Comparison of ENCODE assay signal across 11 cellular contexts in the genomic region with DNA sequence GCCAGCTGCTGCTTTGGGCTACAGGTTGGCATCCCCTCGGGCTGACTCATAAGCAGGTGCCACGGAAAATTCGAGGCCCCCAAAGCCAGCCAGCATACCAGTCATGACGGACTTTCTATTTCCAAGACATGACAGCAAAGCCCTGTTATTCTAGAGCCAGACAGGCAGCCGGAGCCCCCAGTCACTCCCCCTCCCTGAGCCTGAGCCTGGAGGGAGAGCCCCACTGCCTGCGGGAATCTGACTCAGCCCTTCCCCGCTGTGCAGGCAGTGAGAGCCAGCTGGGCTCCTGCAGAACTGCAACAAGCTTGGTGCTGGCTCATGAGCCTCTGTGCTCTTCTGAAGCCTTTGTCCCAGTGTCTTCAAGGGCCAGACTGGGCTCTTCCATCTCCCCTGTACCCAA. TPM values are rescaled to one million over a fixed set of nuclear protein-coding genes. Genes with fewer than 3 reads are reported as not detected.
DNase-seq lines count a peak whose midpoint lies in the region; ATAC-seq, FAIRE-seq and TF ChIP-seq lines count a peak whose summit lies in the region.
"Had no signal": no experiment of that assay in that cellular context is flagged by ENCODE, and none has a peak within 500 bp of the region (broad histone marks: within the 10 kb centered on the region; RNA-seq: fewer than 3 reads in every experiment).

No MANE protein-coding gene starts in this region.

- FAIRE-seq in D721Med (lab: Jason Lieb, UNC): no peak
- FAIRE-seq: GM12891 had no signal

- H3K27ac ChIP-seq in GM23338 (ENCODE audit: low read depth): no peak overlapping the region
- no peak overlapping the region for H3K27ac ChIP-seq in RWPE2 (ENCODE audit: poor library complexity, severe bottlenecking)

- CTCF ChIA-PET in activated naive CD4-positive, alpha-beta T cell treated with anti-CD3 and anti-CD28 coated beads for 36 hours (lab: Charles Lee): interaction anchor here (1.2 kb wide), 1 partner anchor 16 kb away, joined by 4 read pairs; the partner anchor contains the start of gene BTBD16

- H3K36me3 ChIP-seq in GM23338 (ENCODE audit: insufficient read depth) (no peaks in the 10 kb centered on the region), RWPE2 (ENCODE audit: low read depth) (no peaks in the 10 kb centered on the region)

- intact Hi-C loops in activated naive CD4-positive, alpha-beta T cell treated with anti-CD3 and anti-CD28 coated beads for 36 hours (cut with micrococcal nuclease): no loop called here

- H3K27me3 Mint-ChIP-seq in GM23338 (ENCODE audit: insufficient read depth, low read depth, poor library complexity): peaks cover 1% of the 10 kb centered on the region
- peaks cover 14% of the 10 kb centered on the region for H3K27me3 Mint-ChIP-seq in activated naive CD4-positive, alpha-beta T cell treated with anti-CD3 and anti-CD28 coated beads for 36 hours (ENCODE audit: low read depth)

- ATAC-seq in GM23338 (peak; percentile 89), RWPE2 (ENCODE audit: low read depth) (peak; percentile 88)

- peaks cover 22% of the 10 kb centered on the region for H3K4me1 Mint-ChIP-seq in GM23338
- H3K4me1 Mint-ChIP-seq in activated naive CD4-positive, alpha-beta T cell treated with anti-CD3 and anti-CD28 coated beads for 36 hours (ENCODE audit: low read depth): no peaks in the 10 kb centered on the region

- no peak overlapping the region for H3K4me3 ChIP-seq in GM23338
- no peak overlapping the region for H3K4me3 ChIP-seq in RWPE2 (ENCODE audit: severe bottlenecking)

- no peaks in the 10 kb centered on the region for H3K9me2 ChIP-seq in GM23338 (ENCODE audit: insufficient read depth)

- H3K4me1 ChIP-seq in GM23338 (ENCODE audit: insufficient read depth) (no peaks in the 10 kb centered on the region), RWPE2 (ENCODE audit: insufficient read depth, poor library complexity, severe bottlenecking) (peaks cover 8% of the 10 kb centered on the region)

- H3K4me2 ChIP-seq in GM23338: no peak overlapping the region

- no peaks in the 10 kb centered on the region; the same call in 2 of the 3 replicates for H3K9me3 Mint-ChIP-seq in GM23338
- no peaks in the 10 kb centered on the region for H3K9me3 Mint-ChIP-seq in activated naive CD4-positive, alpha-beta T cell treated with anti-CD3 and anti-CD28 coated beads for 36 hours

- no peaks in the 10 kb centered on the region for H3K9me3 ChIP-seq in RWPE2 (ENCODE audit: severe bottlenecking)

- DNase-seq in GM23338 (ENCODE audit: low spot score) (peak; percentile 33), RWPE2 (ENCODE audit: low spot score) (no peak), globus pallidus (ENCODE audit: low spot score) (peak; percentile 67), pons (ENCODE audit: low spot score) (peak; percentile 69), putamen (ENCODE audit: low spot score) (no peak), D721Med (ENCODE audit: insufficient read length, low spot score) (no peak), NK-92 (lab: John Stamatoyannopoulos, UW; ENCODE audit: unreplicated experiment) (no peak)
- DNase-seq in activated naive CD4-positive, alpha-beta T cell treated with anti-CD3 and anti-CD28 coated beads for 36 hours: no peak
- DNase-seq: erythroblast, NCI-H2081 treated with DMSO at 0.1 percent for 48 hours had no signal

- H3K27me3 ChIP-seq in GM23338 (ENCODE audit: insufficient read depth) (no peaks in the 10 kb centered on the region), RWPE2 (ENCODE audit: insufficient read depth, poor library complexity, severe bottlenecking) (no peaks in the 10 kb centered on the region)

- H4K20me1 ChIP-seq in GM23338 (replicated peaks; ENCODE audit: insufficient read depth): no peaks in the 10 kb centered on the region

- no peak overlapping the region for H3K27ac Mint-ChIP-seq in GM23338
- no peak overlapping the region for H3K27ac Mint-ChIP-seq in activated naive CD4-positive, alpha-beta T cell treated with anti-CD3 and anti-CD28 coated beads for 36 hours

- no peaks in the 10 kb centered on the region for H3K36me3 Mint-ChIP-seq in GM23338 (ENCODE audit: low read depth)
- H3K36me3 Mint-ChIP-seq in activated naive CD4-positive, alpha-beta T cell treated with anti-CD3 and anti-CD28 coated beads for 36 hours (ENCODE audit: low read depth): no peaks in the 10 kb centered on the region

- H3K79me2 ChIP-seq in GM23338 (replicated peaks; ENCODE audit: insufficient read depth): no peaks in the 10 kb centered on the region

- no peak overlapping the region for H3K4me3 Mint-ChIP-seq in GM23338
- no peak overlapping the region for H3K4me3 Mint-ChIP-seq in activated naive CD4-positive, alpha-beta T cell treated with anti-CD3 and anti-CD28 coated beads for 36 hours

- no peak overlapping the region for H2AFZ ChIP-seq in GM23338

- TF ChIP-seq CTCF in GM23338 (conservative IDR thresholded peaks at IDR 0.05; ENCODE audit: low read depth in 2 of 2) (no peak), RWPE2 (IDR thresholded peaks at IDR 0.05; ENCODE audit: poor library complexity, severe bottlenecking) (no peak), D721Med (IDR thresholded peaks at IDR 0.05; ENCODE audit: insufficient read depth, missing control alignments) (no peak)

- no peaks in the 10 kb centered on the region for H3F3A ChIP-seq in GM23338 (replicated peaks; ENCODE audit: low read depth)

TF ChIP-seq in GM23338, 12 proteins besides CTCF, POLR2A, EP300 and RAD21:
- TF ChIP-seq ETS1 (IDR thresholded peaks at IDR 0.05): no peak
- peak; percentile 20; the same call in 1 of the 2 replicates for TF ChIP-seq ZNF462 (CRISPR knock-in tag; IDR thresholded peaks at IDR 0.05)
- no peak for TF ChIP-seq EZH2 (IDR thresholded peaks at IDR 0.05; ENCODE audit: low read depth, unreplicated experiment)

RNA-seq across cellular contexts. Expression of gene BTBD16, which starts 15.8 kb away (rescaled TPM):
- total RNA-seq in GM23338 (2014; rRNA removed; shearing (Covaris generic)): not detected in 2 replicates
- not detected in 2 replicates for polyA plus RNA-seq in GM23338 (2016; fragmentation: Nextera tagmentation; extraction: Ambion mirVana)
- total RNA-seq in activated naive CD4-positive, alpha-beta T cell treated with anti-CD3 and anti-CD28 coated beads for 36 hours: not detected

Comparison
In these comparisons a context has a peak if more than half of its experiments do, and no peak if none do; other contexts are left out.
1. DNase-seq: peak in GM23338 (single experiment), globus pallidus (single experiment) and pons (single experiment); none in RWPE2 (single experiment), activated naive CD4-positive, alpha-beta T cell treated with anti-CD3 and anti-CD28 coated beads for 36 hours (single experiment), putamen (single experiment), D721Med (single experiment) and NK-92 (single experiment).